8 cellular contexts compared by ENCODE assay signal in genomic region chr1:245526141-245526540, GRCh38.
"Had no signal": no experiment of that assay in that cellular context is flagged by ENCODE, and none has a peak within 500 bp of the region (broad histone marks: within the 10 kb centered on the region; RNA-seq: fewer than 3 reads in every experiment).

No MANE protein-coding gene starts in this region.

- FAIRE-seq: G401.6, GM12878, GM12891, GM12892, GM18507, GM19239 had no signal

- DNase-seq: GDM1, GF-D8 had no signal

- H3K4me3 ChIP-seq: GM12878 had no signal

- ATAC-seq: GM12878 had no signal
